In the genomic region with DNA sequence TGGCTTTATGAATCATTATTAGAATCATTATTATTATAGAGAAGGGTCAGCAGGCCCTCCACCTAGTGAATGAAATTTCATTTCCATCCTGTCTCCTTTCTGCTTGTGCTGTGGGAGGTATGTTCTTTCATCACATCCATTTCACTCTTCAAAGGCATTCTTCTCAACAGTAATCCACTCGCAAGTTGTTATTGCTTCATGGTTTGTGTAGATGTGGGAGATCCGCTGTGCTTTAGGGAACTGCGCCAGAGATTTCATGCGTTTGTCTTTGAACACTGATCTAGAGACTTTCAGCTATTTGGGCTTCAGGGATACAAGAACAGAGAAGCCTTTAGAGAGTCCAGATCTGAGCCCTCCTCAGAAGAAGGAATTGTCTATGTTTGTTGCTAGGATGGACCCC, we compare ENCODE assay signal across 15 cellular contexts. TPM values are rescaled to one million over a fixed set of nuclear protein-coding genes. Genes with fewer than 3 reads are reported as not detected.
DNase-seq lines count a peak whose midpoint lies in the region; ATAC-seq and TF ChIP-seq lines count a peak whose summit lies in the region.
"Had no signal": no experiment of that assay in that cellular context is flagged by ENCODE, and none has a peak within 500 bp of the region (broad histone marks: within the 10 kb centered on the region; RNA-seq: fewer than 3 reads in every experiment).

No MANE protein-coding gene starts in this region.

- CTCF ChIA-PET in HEK293T (lab: Yijun Ruan, JAX): no interaction called here

- POLR2A ChIA-PET in HEK293T (lab: Yijun Ruan, JAX): no interaction called here

- no peaks in the 10 kb centered on the region for H3K27me3 ChIP-seq in BE2C
- H3K27me3 ChIP-seq: BLaER1 had no signal

- no peaks in the 10 kb centered on the region for H3K4me1 ChIP-seq in BE2C
- H3K4me1 ChIP-seq: A549, BLaER1 had no signal

- H3K36me3 ChIP-seq in BE2C: no peaks in the 10 kb centered on the region

- TF ChIP-seq CTCF in choroid plexus epithelial cell (conservative IDR thresholded peaks at IDR 0.05; ENCODE audit: low read depth, low read length) (no peak), BE2C (IDR thresholded peaks at IDR 0.05; ENCODE audit: low read depth, low read length) (no peak)

- DNase-seq in NCI-H82 (lab: John Stamatoyannopoulos, UW): peak; percentile 46
- no peak for DNase-seq in NCI-H82 treated with DMSO at 0.1 percent for 48 hours (lab: John Stamatoyannopoulos, UW; ENCODE audit: unreplicated experiment)
- DNase-seq in choroid plexus epithelial cell (ENCODE audit: low read depth): peak; percentile 88
- peak; percentile 85 for DNase-seq in iris pigment epithelial cell (ENCODE audit: low read depth)
- no peak for DNase-seq in BE2C
- no peak for DNase-seq in HEK293T (ENCODE audit: extremely low spot score)
- DNase-seq: AML-193; CD4-positive, alpha-beta memory T cell; DND-41; H9 had no signal

- H3K4me3 ChIP-seq in choroid plexus epithelial cell (ENCODE audit: low read depth, low read length): no peak overlapping the region
- H3K4me3 ChIP-seq in BE2C (ENCODE audit: low read depth, low read length): no peak overlapping the region
- H3K4me3 ChIP-seq: A549, BLaER1, GM12878 had no signal

- H3K9me3 ChIP-seq in BE2C: no peaks in the 10 kb centered on the region
- H3K9me3 ChIP-seq: A549, BLaER1 had no signal

- ATAC-seq in GM18502 (IDR thresholded peaks at IDR 0.05; ENCODE audit: poor library complexity, unreplicated experiment): no peak
- ATAC-seq: A549, GM12878, HepG2 had no signal

TF ChIP-seq in HEK293T, 16 proteins besides CTCF, POLR2A, EP300 and RAD21:
- no peak for TF ChIP-seq SP1 (IDR thresholded peaks at IDR 0.05)
- no peak for TF ChIP-seq BHLHE40 (IDR thresholded peaks at IDR 0.05; ENCODE audit: borderline replicate concordance)
- no peak for TF ChIP-seq ELF4 (IDR thresholded peaks at IDR 0.05)
- TF ChIP-seq ARNT (IDR thresholded peaks at IDR 0.05): no peak
- TF ChIP-seq SUZ12 (IDR thresholded peaks at IDR 0.05): no peak
- no peak for TF ChIP-seq HDGF (IDR thresholded peaks at IDR 0.05; ENCODE audit: borderline replicate concordance)
TF ChIP-seq in HEK293T: peak in this region for 0.

RNA-seq across cellular contexts. Expression of a gene that starts 53.5 kb away (rescaled TPM):
- 22.6 TPM for polyA plus RNA-seq in BE2C (2012; ENCODE audit: insufficient read depth, insufficient read length, low read depth)

RNA-seq across cellular contexts. Expression of a gene that starts 54.0 kb away (rescaled TPM):
- polyA plus RNA-seq in BE2C (2012; ENCODE audit: insufficient read depth, insufficient read length, low read depth): 0.97 TPM

Comparison
In these comparisons a context has a peak if more than half of its experiments do, and no peak if none do; other contexts are left out.
1. DNase-seq: peak in NCI-H82 (single experiment), choroid plexus epithelial cell (single experiment) and iris pigment epithelial cell (single experiment); none in NCI-H82 treated with DMSO at 0.1 percent for 48 hours (single experiment), BE2C (single experiment) and HEK293T (single experiment).